In the genomic region with DNA sequence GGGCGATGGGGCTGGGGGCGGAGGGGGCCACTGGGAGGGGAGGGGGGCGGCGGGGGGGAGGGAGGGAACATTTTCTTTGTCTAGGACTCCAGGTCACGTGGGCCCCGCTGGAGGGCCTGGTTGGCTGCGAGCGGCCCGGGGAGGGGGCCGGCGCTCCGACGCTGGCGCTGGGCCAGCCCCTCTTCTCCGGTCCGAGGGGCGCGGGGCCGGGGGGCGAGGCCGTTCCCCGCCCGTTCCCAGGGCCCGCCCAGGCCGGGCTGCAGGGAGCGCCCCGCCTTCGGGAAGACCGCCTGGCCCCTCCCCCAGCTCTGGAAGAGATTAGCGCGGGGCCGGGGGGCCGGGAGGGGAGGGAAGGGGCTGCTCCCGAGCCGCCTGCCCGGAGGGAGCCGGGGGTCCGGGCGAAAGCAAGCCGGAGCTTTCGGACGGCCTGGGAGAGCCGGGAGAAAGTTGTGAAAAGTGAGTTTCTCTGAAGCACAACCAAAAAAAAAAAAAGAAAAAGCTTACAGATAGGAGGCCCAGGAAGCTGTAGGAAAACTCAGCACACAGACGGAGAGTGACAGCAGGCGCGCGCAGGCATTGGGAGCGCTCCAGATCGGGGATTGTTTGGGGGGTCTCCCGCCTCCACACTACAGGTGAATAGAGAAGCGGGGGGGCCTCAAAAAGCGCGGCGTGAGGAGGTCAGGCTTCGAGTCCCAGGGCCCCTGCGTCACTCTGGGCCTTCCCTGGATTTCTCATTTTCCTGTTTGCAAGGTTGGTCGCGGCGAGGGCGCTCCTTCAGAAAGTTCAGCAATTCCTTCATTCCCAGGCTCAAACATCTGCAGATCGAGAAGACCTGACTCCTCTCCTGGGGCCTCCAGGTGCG, we compare ENCODE assay signal across 7 cellular contexts.
DNase-seq lines count a peak whose midpoint lies in the region; ATAC-seq, FAIRE-seq and TF ChIP-seq lines count a peak whose summit lies in the region.

No MANE protein-coding gene starts in this region.

- H3K9me3 ChIP-seq in kidney (ENCODE audit: control insufficient read depth in 1 of 2, low read length in 2 of 2): no peaks in the 10 kb centered on the region

- peak overlapping the region in 1 of 2 donors; percentile 28 for H3K27ac ChIP-seq in kidney (ENCODE audit: low read depth in 2 of 2, low read length in 2 of 2)

- TF ChIP-seq CTCF in cardiac fibroblast (IDR thresholded peaks at IDR 0.05; ENCODE audit: low read depth, low read length) (no peak), kidney (IDR thresholded peaks at IDR 0.05; ENCODE audit: borderline replicate concordance, extremely low read depth, insufficient read depth) (no peak)

- DNase-seq in LHCN-M2 (ENCODE audit: low read depth) (peak; percentile 17), T-helper 1 cell (peak in 4 of 5 donors; percentile 40 to 66 (median 53)), cardiac fibroblast (ENCODE audit: low read depth in 2 of 2) (peak; percentile 33 to 70), kidney (peak; percentile 91), LoVo (ENCODE audit: low spot score) (no peak)
- peak; percentile 57 to 61 for DNase-seq in stimulated activated CD4-positive, alpha-beta T cell treated with anti-CD3 and anti-CD28 coated beads, Interleukin-1b, Interleukin-23, amount 100 ng/mL, for 4 hours (ENCODE audit: low read depth in 2 of 2)

- peak overlapping the region; percentile 48 to 49 for H3K4me3 ChIP-seq in cardiac fibroblast (replicated peaks in 1 of 2; ENCODE audit: low read depth in 2 of 2, low read length in 2 of 2)
- H3K4me3 ChIP-seq in kidney (ENCODE audit: low read length in 2 of 2): peak overlapping the region in 1 of 2 donors; percentile 41

- no peak for FAIRE-seq in kidney (lab: Jason Lieb, UNC)

- H3K4me1 ChIP-seq in kidney (ENCODE audit: control insufficient read depth in 1 of 2, insufficient read depth in 1 of 2, low read depth in 1 of 2, low read length in 2 of 2): peaks cover 0 to 11% of the 10 kb centered on the region in 2 donors

- intact Hi-C loops in kidney (cut with DNase I): no loop called here

- ATAC-seq in GM18511 (IDR thresholded peaks at IDR 0.05; ENCODE audit: unreplicated experiment): peak; percentile 55

- peak overlapping the region in 1 of 2 donors; percentile 5 for H3K9ac ChIP-seq in kidney (ENCODE audit: low read length in 2 of 2)

- H3K36me3 ChIP-seq in kidney (ENCODE audit: control insufficient read depth in 1 of 2, insufficient read depth in 2 of 2, low read length in 2 of 2): peaks cover 5 to 9% of the 10 kb centered on the region in 2 donors
